Comparison of ENCODE assay signal across 14 cellular contexts in the genomic region with DNA sequence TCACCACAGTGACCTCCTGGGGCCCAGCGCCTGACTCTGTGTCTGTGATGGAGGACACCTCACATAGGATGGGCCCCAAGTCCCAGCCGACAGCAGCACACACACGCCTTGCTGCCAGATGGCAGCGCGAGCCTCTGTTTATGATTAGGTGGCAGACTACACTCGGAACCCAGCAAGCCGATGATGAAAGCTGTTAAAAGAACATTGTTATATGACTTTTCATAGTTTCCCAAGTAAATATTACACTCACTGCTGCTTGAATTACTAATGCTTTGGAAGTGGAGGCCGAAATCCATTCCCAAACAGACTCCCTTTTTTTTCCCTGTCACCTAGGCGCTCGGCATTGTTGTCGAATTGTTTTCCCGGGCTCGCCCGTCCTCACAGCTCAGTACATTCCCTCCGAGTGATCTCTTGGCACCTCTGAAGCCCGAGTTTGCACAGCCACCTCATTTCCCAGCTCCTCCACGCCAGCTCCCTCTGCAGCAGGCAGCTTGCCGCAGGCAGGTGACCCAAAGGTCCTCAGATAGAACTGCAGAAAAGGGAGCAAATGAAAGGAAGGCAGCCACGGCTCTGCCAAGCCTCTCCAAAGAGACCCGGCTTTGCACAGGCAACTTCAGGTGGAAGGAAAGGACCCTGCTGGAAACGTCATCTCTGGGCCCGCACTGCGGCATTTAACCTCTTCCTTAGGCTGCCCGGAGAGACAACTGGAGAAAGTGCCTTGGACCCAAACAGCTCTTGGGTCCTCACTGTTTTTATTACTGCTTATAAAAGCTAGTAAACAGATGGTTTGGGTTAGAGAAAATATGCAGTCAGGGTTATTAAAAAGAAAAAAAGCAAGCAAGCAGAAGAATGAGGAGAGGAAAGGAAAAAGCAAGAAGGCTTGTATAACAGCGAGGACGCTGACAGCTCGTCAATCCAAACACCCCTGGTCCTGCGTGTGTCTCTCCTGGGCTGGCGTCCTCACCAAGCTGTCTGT.
DNase-seq lines count a peak whose midpoint lies in the region; ATAC-seq, FAIRE-seq and TF ChIP-seq lines count a peak whose summit lies in the region.
"Had no signal": no experiment of that assay in that cellular context is flagged by ENCODE, and none has a peak within 500 bp of the region (broad histone marks: within the 10 kb centered on the region; RNA-seq: fewer than 3 reads in every experiment).

No MANE protein-coding gene starts in this region.

- no peaks in the 10 kb centered on the region for H3K9me3 ChIP-seq in muscle layer of duodenum (ENCODE audit: control insufficient read depth in 1 of 2, low read length in 2 of 2)
- H3K9me3 ChIP-seq in uterus = no peaks in the 10 kb centered on the region

- H3K36me3 ChIP-seq in muscle layer of duodenum (ENCODE audit: control insufficient read depth in 1 of 2, insufficient read depth in 2 of 2, low read length in 2 of 2) (no peaks in the 10 kb centered on the region), uterus (no peaks in the 10 kb centered on the region)

- H3K27ac ChIP-seq in muscle layer of duodenum (ENCODE audit: low read length) (peak overlapping the region; percentile 60), uterus (peak overlapping the region; percentile 76 to 84)
- H3K27ac ChIP-seq: 22Rv1 had no signal

- H3K4me1 Mint-ChIP-seq in activated T-cell treated with anti-CD3 and anti-CD28 coated beads, Interleukin-2, amount 50 U/mL, for 72 hours (ENCODE audit: low read depth) = no peaks in the 10 kb centered on the region
- H3K4me1 Mint-ChIP-seq: stimulated activated naive CD8-positive, alpha-beta T cell treated with anti-CD3 and anti-CD28 coated beads, Interleukin-15, amount 100 ng/mL, for 72 hours had no signal

- ATAC-seq in activated T-cell treated with anti-CD3 and anti-CD28 coated beads, Interleukin-2, amount 50 U/mL, for 72 hours (replicated peaks in 1 of 2) = no peak
- ATAC-seq: K562; stimulated activated naive CD8-positive, alpha-beta T cell treated with anti-CD3 and anti-CD28 coated beads, Interleukin-15, amount 100 ng/mL, for 72 hours had no signal

- no peak for FAIRE-seq in H54 (lab: Jason Lieb, UNC)
- FAIRE-seq: K562 had no signal

- TF ChIP-seq CTCF in fibroblast of the aortic adventitia (IDR thresholded peaks at IDR 0.05; ENCODE audit: insufficient read depth, low read length) (no peak), uterus (IDR thresholded peaks at IDR 0.05) (peak in 1 of 4 experiments; percentile 3)

- no peak for TF ChIP-seq POLR2A in uterus (IDR thresholded peaks at IDR 0.05)
- no peak for TF ChIP-seq POLR2A in H54 (IDR thresholded peaks at IDR 0.05; ENCODE audit: low read depth, low read length)

- peaks cover 8% of the 10 kb centered on the region in 2 donors for H3K4me1 ChIP-seq in muscle layer of duodenum (ENCODE audit: control insufficient read depth in 1 of 2, insufficient read depth in 2 of 2, low read length in 2 of 2)
- H3K4me1 ChIP-seq in uterus = no peaks in the 10 kb centered on the region

- no peak overlapping the region for H3K4me3 Mint-ChIP-seq in activated T-cell treated with anti-CD3 and anti-CD28 coated beads, Interleukin-2, amount 50 U/mL, for 72 hours
- H3K4me3 Mint-ChIP-seq: nephron progenitor cell; stimulated activated naive CD8-positive, alpha-beta T cell treated with anti-CD3 and anti-CD28 coated beads, Interleukin-15, amount 100 ng/mL, for 72 hours had no signal

- DNase-seq in DMS53 (lab: John Stamatoyannopoulos, UW) (peak; percentile 32), DMS53 treated with DMSO at 0.1 percent for 48 hours (lab: John Stamatoyannopoulos, UW; ENCODE audit: unreplicated experiment) (no peak), fibroblast of the aortic adventitia (ENCODE audit: low read depth) (peak; percentile 53), uterus (peak; percentile 59 to 71), H54 (ENCODE audit: insufficient read length, low spot score) (no peak)
- DNase-seq in activated T-cell treated with anti-CD3 and anti-CD28 coated beads, Interleukin-2, amount 50 U/mL, for 72 hours = no peak
- DNase-seq in activated CD4-positive, alpha-beta T cell treated with anti-CD3 and anti-CD28 coated beads, Interleukin-2, amount 50 U/mL, for 1 hour = no peak
- DNase-seq: effector memory CD4-positive, alpha-beta T cell; nephron progenitor cell; stimulated activated CD4-positive, alpha-beta T cell treated with anti-CD3 and anti-CD28 coated beads, Interleukin-2, amount 100 ng/mL, for 48 hours; stimulated activated naive CD8-positive, alpha-beta T cell treated with anti-CD3 and anti-CD28 coated beads, Interleukin-15, amount 100 ng/mL, for 72 hours had no signal

- H3K27me3 Mint-ChIP-seq in activated T-cell treated with anti-CD3 and anti-CD28 coated beads, Interleukin-2, amount 50 U/mL, for 72 hours (ENCODE audit: low read depth) = no peaks in the 10 kb centered on the region

- H3K4me3 ChIP-seq in fibroblast of the aortic adventitia (ENCODE audit: low read depth, low read length) = no peak overlapping the region
- peak overlapping the region; percentile 17 to 39 for H3K4me3 ChIP-seq in muscle layer of duodenum (ENCODE audit: low read depth in 1 of 2, low read length in 2 of 2)
- peak overlapping the region in 1 of 2 donors; percentile 4 for H3K4me3 ChIP-seq in uterus
- H3K4me3 ChIP-seq: K562 had no signal

- no peaks in the 10 kb centered on the region for H3K27me3 ChIP-seq in muscle layer of duodenum (ENCODE audit: low read depth, low read length)
- H3K27me3 ChIP-seq in uterus = no peaks in the 10 kb centered on the region

- no peaks in the 10 kb centered on the region for H3K36me3 Mint-ChIP-seq in activated T-cell treated with anti-CD3 and anti-CD28 coated beads, Interleukin-2, amount 50 U/mL, for 72 hours (ENCODE audit: insufficient read depth in 2 of 2)

- intact Hi-C loops in uterus (cut with DNase I; ENCODE audit: low total_unique reads) = no loop called here

- H3K9me3 Mint-ChIP-seq in activated T-cell treated with anti-CD3 and anti-CD28 coated beads, Interleukin-2, amount 50 U/mL, for 72 hours = no peaks in the 10 kb centered on the region
- H3K9me3 Mint-ChIP-seq: nephron progenitor cell; stimulated activated naive CD8-positive, alpha-beta T cell treated with anti-CD3 and anti-CD28 coated beads, Interleukin-15, amount 100 ng/mL, for 72 hours had no signal

- no peak overlapping the region for H3K27ac Mint-ChIP-seq in activated T-cell treated with anti-CD3 and anti-CD28 coated beads, Interleukin-2, amount 50 U/mL, for 72 hours
- H3K27ac Mint-ChIP-seq: nephron progenitor cell had no signal

Comparison
In these comparisons a context has a peak if more than half of its experiments do, and no peak if none do; other contexts are left out.
1. DNase-seq: peak in DMS53 (single experiment), fibroblast of the aortic adventitia (single experiment) and uterus (2 of 2); none in DMS53 treated with DMSO at 0.1 percent for 48 hours (single experiment), activated T-cell treated with anti-CD3 and anti-CD28 coated beads, Interleukin-2, amount 50 U/mL, for 72 hours (0 of 2), H54 (single experiment) and activated CD4-positive, alpha-beta T cell treated with anti-CD3 and anti-CD28 coated beads, Interleukin-2, amount 50 U/mL, for 1 hour (single experiment).